3 cellular contexts compared by ENCODE assay signal in the genomic region with DNA sequence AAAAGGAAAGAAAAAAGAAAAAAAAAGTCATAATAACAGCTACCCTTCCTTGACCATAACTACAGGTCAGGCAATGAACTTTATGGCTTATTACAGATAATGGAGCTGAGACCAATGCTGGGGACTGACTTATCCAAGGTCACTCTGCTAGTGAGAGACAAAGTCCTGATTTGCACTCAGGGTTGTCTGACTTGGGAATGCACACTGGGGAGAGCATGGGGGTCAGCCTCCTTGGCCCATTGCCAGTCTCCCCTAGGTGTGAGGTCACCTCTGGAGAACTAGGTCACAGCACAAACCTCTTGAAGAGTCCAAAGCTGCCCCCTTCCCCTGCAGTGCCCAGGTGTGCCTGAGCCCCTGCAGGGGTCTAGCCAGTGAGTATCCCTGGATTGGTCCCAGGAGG.
TF ChIP-seq lines count a peak whose summit lies in the region.

No MANE protein-coding gene starts in this region.

TF ChIP-seq in SK-N-SH, 30 proteins besides CTCF, POLR2A, EP300 and RAD21:
- TF ChIP-seq CHD2 (IDR thresholded peaks at IDR 0.05; ENCODE audit: low read length, partially characterized antibody) (no peak), NRF1 (IDR thresholded peaks at IDR 0.05; ENCODE audit: low read depth, low read length) (no peak)
- TF ChIP-seq, protein P1, sequence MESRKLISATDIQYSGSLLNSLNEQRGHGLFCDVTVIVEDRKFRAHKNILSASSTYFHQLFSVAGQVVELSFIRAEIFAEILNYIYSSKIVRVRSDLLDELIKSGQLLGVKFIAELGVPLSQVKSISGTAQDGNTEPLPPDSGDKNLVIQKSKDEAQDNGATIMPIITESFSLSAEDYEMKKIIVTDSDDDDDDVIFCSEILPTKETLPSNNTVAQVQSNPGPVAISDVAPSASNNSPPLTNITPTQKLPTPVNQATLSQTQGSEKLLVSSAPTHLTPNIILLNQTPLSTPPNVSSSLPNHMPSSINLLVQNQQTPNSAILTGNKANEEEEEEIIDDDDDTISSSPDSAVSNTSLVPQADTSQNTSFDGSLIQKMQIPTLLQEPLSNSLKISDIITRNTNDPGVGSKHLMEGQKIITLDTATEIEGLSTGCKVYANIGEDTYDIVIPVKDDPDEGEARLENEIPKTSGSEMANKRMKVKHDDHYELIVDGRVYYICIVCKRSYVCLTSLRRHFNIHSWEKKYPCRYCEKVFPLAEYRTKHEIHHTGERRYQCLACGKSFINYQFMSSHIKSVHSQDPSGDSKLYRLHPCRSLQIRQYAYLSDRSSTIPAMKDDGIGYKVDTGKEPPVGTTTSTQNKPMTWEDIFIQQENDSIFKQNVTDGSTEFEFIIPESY (IDR thresholded peaks at IDR 0.05; ENCODE audit: borderline replicate concordance, low read depth), result no peak

TF ChIP-seq in SK-N-SH treated with all-trans-retinoic acid at 6 μM for 48 hours, 23 proteins besides CTCF, POLR2A, EP300 and RAD21:
- TF ChIP-seq ZNF8 (CRISPR knock-in tag; IDR thresholded peaks at IDR 0.05), result no peak
- TF ChIP-seq ESRRG (CRISPR knock-in tag; IDR thresholded peaks at IDR 0.05), result no peak

TF ChIP-seq in K562, 482 proteins besides CTCF, POLR2A, EP300 and RAD21:
- TF ChIP-seq NFIC (IDR thresholded peaks at IDR 0.05), result peak; percentile 68; the same call in 1 of the 2 replicates
- TF ChIP-seq, protein P2, sequence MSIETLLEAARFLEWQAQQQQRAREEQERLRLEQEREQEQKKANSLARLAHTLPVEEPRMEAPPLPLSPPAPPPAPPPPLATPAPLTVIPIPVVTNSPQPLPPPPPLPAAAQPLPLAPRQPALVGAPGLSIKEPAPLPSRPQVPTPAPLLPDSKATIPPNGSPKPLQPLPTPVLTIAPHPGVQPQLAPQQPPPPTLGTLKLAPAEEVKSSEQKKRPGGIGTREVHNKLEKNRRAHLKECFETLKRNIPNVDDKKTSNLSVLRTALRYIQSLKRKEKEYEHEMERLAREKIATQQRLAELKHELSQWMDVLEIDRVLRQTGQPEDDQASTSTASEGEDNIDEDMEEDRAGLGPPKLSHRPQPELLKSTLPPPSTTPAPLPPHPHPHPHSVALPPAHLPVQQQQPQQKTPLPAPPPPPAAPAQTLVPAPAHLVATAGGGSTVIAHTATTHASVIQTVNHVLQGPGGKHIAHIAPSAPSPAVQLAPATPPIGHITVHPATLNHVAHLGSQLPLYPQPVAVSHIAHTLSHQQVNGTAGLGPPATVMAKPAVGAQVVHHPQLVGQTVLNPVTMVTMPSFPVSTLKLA (conservative IDR thresholded peaks at IDR 0.05), result no peak
TF ChIP-seq in K562: peak in this region for 1.
